In the genomic region with DNA sequence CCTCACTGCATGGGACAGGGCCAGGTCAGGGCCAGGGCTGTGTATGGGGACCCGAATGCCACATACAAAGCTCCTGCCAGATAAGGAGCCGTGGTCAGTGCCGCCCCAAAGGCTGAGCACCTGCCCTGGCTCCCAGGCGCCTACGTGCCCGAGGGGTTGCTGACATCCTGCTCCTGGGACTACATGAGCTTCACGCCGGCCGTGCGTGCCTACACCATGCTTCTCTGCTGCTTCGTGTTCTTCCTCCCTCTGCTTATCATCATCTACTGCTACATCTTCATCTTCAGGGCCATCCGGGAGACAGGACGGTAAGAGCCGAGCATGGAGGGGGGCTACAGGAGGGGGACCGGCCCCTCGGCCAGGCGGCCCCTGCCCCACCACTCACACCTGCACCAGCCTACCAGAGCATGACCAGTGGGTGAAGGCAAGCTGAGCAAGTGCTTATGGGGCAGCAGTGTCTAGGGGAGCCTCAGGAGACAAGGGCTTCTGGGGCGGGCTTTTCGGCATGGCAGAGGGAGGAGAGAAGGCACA, we compare ENCODE assay signal across 17 cellular contexts. TPM values are rescaled to one million over a fixed set of nuclear protein-coding genes. Genes with fewer than 3 reads are reported as not detected.
"Had no signal": no experiment of that assay in that cellular context is flagged by ENCODE, and none has a peak within 500 bp of the region (broad histone marks: within the 10 kb centered on the region; RNA-seq: fewer than 3 reads in every experiment).

No MANE protein-coding gene starts in this region.

- H3K4me3 ChIP-seq: cardiac muscle cell, esophagus muscularis mucosa, pancreas, testis had no signal

- H3K27me3 ChIP-seq: cardiac muscle cell, esophagus muscularis mucosa, pancreas, testis had no signal

- DNase-seq: activated CD4-positive, alpha-beta T cell treated with anti-CD3 and anti-CD28 coated beads for 1 hour; activated CD4-positive, alpha-beta T cell treated with anti-CD3 and anti-CD28 coated beads, Interleukin-2, amount 50 U/mL, for 48 hours; hypothalamus; kidney glomerular epithelial cell; mammary epithelial cell; small intestine; stimulated activated CD4-positive, alpha-beta T cell treated with anti-CD3 and anti-CD28 coated beads, Interleukin-4, amount 100 ng/mL, for 4 hours; stimulated activated CD8-positive, alpha-beta memory T cell treated with anti-CD3 and anti-CD28 coated beads, Interleukin-4, amount 100 ng/mL, for 48 hours; stimulated activated naive CD8-positive, alpha-beta T cell treated with anti-CD3 and anti-CD28 coated beads, Interleukin-15, amount 100 ng/mL, for 72 hours; testis had no signal

- H3K27ac ChIP-seq: cardiac muscle cell, esophagus muscularis mucosa, pancreas, testis had no signal

- H3K9me3 ChIP-seq: esophagus muscularis mucosa, pancreas, testis had no signal

- H3K36me3 ChIP-seq: cardiac muscle cell, esophagus muscularis mucosa, pancreas had no signal

- H3K4me1 ChIP-seq: pancreas had no signal

- FAIRE-seq: colon, pancreas, small intestine had no signal

RNA-seq across cellular contexts. Expression of gene OPN4, which starts 4.9 kb away (rescaled TPM):
- total RNA-seq: activated T-helper 2 cell treated with anti-CD3 and anti-CD28 coated beads, Interferon-gamma antibody, Interleukin-2, Interleukin-4, amounts not matched to agents 10 μg/mL and 5 μg/mL and 100 μg/mL, durations not matched to agents 14 hours and 24 hours and 36 hours; mammary epithelial cell; neural crest cell; pancreas; urinary bladder had no signal
- polyA plus RNA-seq: cardiac muscle cell, mammary epithelial cell, pancreas had no signal

RNA-seq across cellular contexts. Expression of gene LDB3, which starts 9.1 kb away (rescaled TPM):
- total RNA-seq: activated T-helper 2 cell treated with anti-CD3 and anti-CD28 coated beads, Interferon-gamma antibody, Interleukin-2, Interleukin-4, amounts not matched to agents 10 μg/mL and 5 μg/mL and 100 μg/mL, durations not matched to agents 14 hours and 24 hours and 36 hours; mammary epithelial cell had no signal
- polyA plus RNA-seq: mammary epithelial cell had no signal
